Comparison of ENCODE assay signal across 22 cellular contexts in the genomic region with DNA sequence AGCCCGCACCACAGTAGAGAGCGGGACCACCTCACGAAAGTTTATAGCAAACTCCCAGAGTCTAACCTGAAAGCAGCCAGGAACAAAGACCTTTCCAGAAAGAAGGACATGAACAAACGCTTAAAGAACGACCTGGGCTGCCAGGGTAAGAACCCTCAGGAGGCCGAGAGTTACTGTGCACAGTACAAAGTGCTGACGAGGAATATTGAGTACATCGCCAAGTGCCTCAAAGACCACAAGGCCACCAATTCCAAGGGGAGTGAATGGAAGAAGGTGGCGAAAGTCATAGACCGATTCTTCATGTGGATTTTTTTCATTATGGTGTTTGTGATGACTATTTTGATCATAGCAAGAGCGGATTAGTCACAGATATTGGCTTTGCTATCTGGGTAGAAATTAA. TPM values are rescaled to one million over a fixed set of nuclear protein-coding genes. Genes with fewer than 3 reads are reported as not detected.
DNase-seq lines count a peak whose midpoint lies in the region; ATAC-seq, FAIRE-seq and TF ChIP-seq lines count a peak whose summit lies in the region.
"Had no signal": no experiment of that assay in that cellular context is flagged by ENCODE, and none has a peak within 500 bp of the region (broad histone marks: within the 10 kb centered on the region; RNA-seq: fewer than 3 reads in every experiment).

No MANE protein-coding gene starts in this region.

- no peaks in the 10 kb centered on the region for H3K27me3 ChIP-seq in GM23338 (ENCODE audit: insufficient read depth)
- H3K27me3 ChIP-seq in neuronal stem cell (ENCODE audit: control insufficient read depth in 3 of 3, insufficient read depth in 3 of 3, low read depth in 1 of 3, low read length in 3 of 3), result no peaks in the 10 kb centered on the region
- H3K27me3 ChIP-seq: BLaER1 treated with 17β-estradiol and CSF1 and Interleukin-3, amounts not matched to agents 10 nM and 100 nM had no signal

- H3K27me3 Mint-ChIP-seq in GM23338 (ENCODE audit: insufficient read depth, low read depth, poor library complexity), result peaks cover 2% of the 10 kb centered on the region
- H3K27me3 Mint-ChIP-seq: CD4-positive, alpha-beta T cell had no signal

- H3K4me1 Mint-ChIP-seq in GM23338, result no peaks in the 10 kb centered on the region
- H3K4me1 Mint-ChIP-seq: B cell had no signal

- TF ChIP-seq CTCF in 22Rv1 (IDR thresholded peaks at IDR 0.05) (no peak), GM23338 (conservative IDR thresholded peaks at IDR 0.05; ENCODE audit: low read depth in 2 of 2) (no peak)

- H4K20me1 ChIP-seq in GM23338 (replicated peaks; ENCODE audit: insufficient read depth), result no peaks in the 10 kb centered on the region
- H4K20me1 ChIP-seq: BLaER1 treated with 17β-estradiol and CSF1 and Interleukin-3, amounts not matched to agents 10 nM and 100 nM had no signal

- no peak overlapping the region for H4K91ac ChIP-seq in neuronal stem cell (ENCODE audit: low read depth, low read length, poor library complexity)

- no peak overlapping the region for H3K23ac ChIP-seq in neuronal stem cell (ENCODE audit: low read depth, low read length, poor library complexity)

- H3K27ac ChIP-seq in 22Rv1 (peak overlapping the region; percentile 49), GM23338 (ENCODE audit: low read depth) (no peak overlapping the region), neuronal stem cell (replicated peaks; ENCODE audit: low read length) (no peak overlapping the region)
- H3K27ac ChIP-seq: A549; BLaER1 treated with 17β-estradiol and CSF1 and Interleukin-3, amounts not matched to agents 10 nM and 100 nM; C4-2B had no signal

- FAIRE-seq in RCC 7860 (lab: Jason Lieb, UNC), result no peak
- FAIRE-seq: A549, D721Med, GM12878, GM12892, GM18507 had no signal

- H2AFZ ChIP-seq in GM23338 (peak overlapping the region; percentile 8; the same call in 1 of the 2 replicates), neuronal stem cell (ENCODE audit: low read length) (no peak overlapping the region)

- H3K79me2 ChIP-seq in GM23338 (replicated peaks; ENCODE audit: insufficient read depth), result no peaks in the 10 kb centered on the region

- H3F3A ChIP-seq in GM23338 (replicated peaks; ENCODE audit: low read depth), result no peaks in the 10 kb centered on the region

- no peak for DNase-seq in GM23338 (ENCODE audit: low spot score)
- no peak for DNase-seq in neuronal stem cell (ENCODE audit: low spot score)
- DNase-seq in RCC 7860 (ENCODE audit: low spot score), result no peak
- DNase-seq in DMS153 treated with DMSO at 0.1 percent for 48 hours (lab: John Stamatoyannopoulos, UW; ENCODE audit: unreplicated experiment), result no peak
- DNase-seq: AML-193; Caco-2; Calu3; CD4-positive, alpha-beta T cell; CD8-positive, alpha-beta T cell; DMS79; DND-41; EL; GDM1 had no signal

- H3K4me2 ChIP-seq in GM23338 (no peak overlapping the region), neuronal stem cell (ENCODE audit: insufficient read depth, low read length, poor library complexity, severe bottlenecking) (no peak overlapping the region)
- H3K4me2 ChIP-seq: A549; BLaER1 treated with 17β-estradiol and CSF1 and Interleukin-3, amounts not matched to agents 10 nM and 100 nM had no signal

- ATAC-seq in GM23338, result no peak
- ATAC-seq: A549; CD8-positive, alpha-beta T cell; GM12878 had no signal

- H3K9ac ChIP-seq in neuronal stem cell (ENCODE audit: low read depth, low read length, poor library complexity), result no peak overlapping the region
- H3K9ac ChIP-seq: BLaER1 treated with 17β-estradiol and CSF1 and Interleukin-3, amounts not matched to agents 10 nM and 100 nM had no signal

- H2BK15ac ChIP-seq in neuronal stem cell (ENCODE audit: low read length), result no peak overlapping the region

- no peak overlapping the region for H3K4me3 Mint-ChIP-seq in GM23338
- H3K4me3 Mint-ChIP-seq: B cell; CD4-positive, alpha-beta T cell; CD8-positive, alpha-beta T cell had no signal

- no peaks in the 10 kb centered on the region for H3K9me2 ChIP-seq in GM23338 (ENCODE audit: insufficient read depth)

- no peak overlapping the region for H2BK120ac ChIP-seq in neuronal stem cell (ENCODE audit: low read depth, low read length)

- H3K14ac ChIP-seq in neuronal stem cell (ENCODE audit: low read length), result no peak overlapping the region

- no peaks in the 10 kb centered on the region for H3K9me3 ChIP-seq in neuronal stem cell (replicated peaks in 1 of 2; ENCODE audit: control insufficient read depth in 2 of 2, insufficient read depth in 1 of 2, low read depth in 1 of 2, low read length in 2 of 2)
- H3K9me3 ChIP-seq: A549, Caco-2 had no signal

- H3K4me3 ChIP-seq in GM23338 (no peak overlapping the region), neuronal stem cell (ENCODE audit: low read length in 2 of 2) (no peak overlapping the region)
- H3K4me3 ChIP-seq: A549; BLaER1 treated with 17β-estradiol and CSF1 and Interleukin-3, amounts not matched to agents 10 nM and 100 nM; GM12878 had no signal

- no peak overlapping the region for H3K27ac Mint-ChIP-seq in GM23338
- H3K27ac Mint-ChIP-seq: B cell; CD4-positive, alpha-beta T cell; CD8-positive, alpha-beta T cell had no signal

- H3K4ac ChIP-seq in neuronal stem cell (ENCODE audit: low read length), result no peak overlapping the region

- no peaks in the 10 kb centered on the region; the same call in 1 of the 3 replicates for H3K9me3 Mint-ChIP-seq in GM23338
- H3K9me3 Mint-ChIP-seq: CD4-positive, alpha-beta T cell; CD8-positive, alpha-beta T cell had no signal

- H3K36me3 ChIP-seq in GM23338 (ENCODE audit: insufficient read depth), result no peaks in the 10 kb centered on the region
- no peaks in the 10 kb centered on the region for H3K36me3 ChIP-seq in neuronal stem cell (replicated peaks in 1 of 2; ENCODE audit: control insufficient read depth in 2 of 2, insufficient read depth in 2 of 2, low read length in 2 of 2)
- H3K36me3 ChIP-seq: BLaER1 treated with 17β-estradiol and CSF1 and Interleukin-3, amounts not matched to agents 10 nM and 100 nM had no signal

- no peaks in the 10 kb centered on the region for H3K4me1 ChIP-seq in GM23338 (ENCODE audit: insufficient read depth)
- H3K4me1 ChIP-seq in neuronal stem cell (ENCODE audit: control insufficient read depth in 2 of 2, insufficient read depth in 1 of 2, low read depth in 1 of 2, low read length in 2 of 2), result no peaks in the 10 kb centered on the region
- H3K4me1 ChIP-seq: Caco-2 had no signal

- no peak overlapping the region for H4K8ac ChIP-seq in neuronal stem cell (ENCODE audit: low read depth, low read length)

- no peak overlapping the region for H2BK5ac ChIP-seq in neuronal stem cell (ENCODE audit: low read length)

- H3K79me1 ChIP-seq in neuronal stem cell (ENCODE audit: low read depth, low read length), result no peaks in the 10 kb centered on the region

- H2BK12ac ChIP-seq in neuronal stem cell (ENCODE audit: low read length), result no peak overlapping the region

- no peak overlapping the region for H2AK5ac ChIP-seq in neuronal stem cell (ENCODE audit: low read depth, low read length)

- H3K36me3 Mint-ChIP-seq in GM23338 (ENCODE audit: low read depth), result peaks cover 5% of the 10 kb centered on the region
- H3K36me3 Mint-ChIP-seq: CD8-positive, alpha-beta T cell had no signal

- no CpG with 5 or more reads among the region's 11 CpGs for WGBS in neuronal stem cell (ENCODE audit: extremely low coverage in 2 of 2, insufficient read length in 2 of 2, insufficient replicate concordance in 1 of 2), 2 donors

- H3K18ac ChIP-seq in neuronal stem cell (ENCODE audit: low read length), result peak overlapping the region; percentile 9

TF ChIP-seq in GM23338, 12 proteins besides CTCF, POLR2A, EP300 and RAD21 (continues in another document):
- TF ChIP-seq EZH2phosphoT487 (IDR thresholded peaks at IDR 0.05; ENCODE audit: unreplicated experiment) (no peak), NANOG (IDR thresholded peaks at IDR 0.05; ENCODE audit: borderline replicate concordance) (no peak), JUNB (IDR thresholded peaks at IDR 0.05; ENCODE audit: unreplicated experiment) (no peak), ETS1 (IDR thresholded peaks at IDR 0.05) (no peak), ZNF331 (CRISPR knock-in tag; IDR thresholded peaks at IDR 0.05; ENCODE audit: low read depth) (no peak), ZNF114 (CRISPR knock-in tag; IDR thresholded peaks at IDR 0.05) (no peak)
- TF ChIP-seq, protein P1, sequence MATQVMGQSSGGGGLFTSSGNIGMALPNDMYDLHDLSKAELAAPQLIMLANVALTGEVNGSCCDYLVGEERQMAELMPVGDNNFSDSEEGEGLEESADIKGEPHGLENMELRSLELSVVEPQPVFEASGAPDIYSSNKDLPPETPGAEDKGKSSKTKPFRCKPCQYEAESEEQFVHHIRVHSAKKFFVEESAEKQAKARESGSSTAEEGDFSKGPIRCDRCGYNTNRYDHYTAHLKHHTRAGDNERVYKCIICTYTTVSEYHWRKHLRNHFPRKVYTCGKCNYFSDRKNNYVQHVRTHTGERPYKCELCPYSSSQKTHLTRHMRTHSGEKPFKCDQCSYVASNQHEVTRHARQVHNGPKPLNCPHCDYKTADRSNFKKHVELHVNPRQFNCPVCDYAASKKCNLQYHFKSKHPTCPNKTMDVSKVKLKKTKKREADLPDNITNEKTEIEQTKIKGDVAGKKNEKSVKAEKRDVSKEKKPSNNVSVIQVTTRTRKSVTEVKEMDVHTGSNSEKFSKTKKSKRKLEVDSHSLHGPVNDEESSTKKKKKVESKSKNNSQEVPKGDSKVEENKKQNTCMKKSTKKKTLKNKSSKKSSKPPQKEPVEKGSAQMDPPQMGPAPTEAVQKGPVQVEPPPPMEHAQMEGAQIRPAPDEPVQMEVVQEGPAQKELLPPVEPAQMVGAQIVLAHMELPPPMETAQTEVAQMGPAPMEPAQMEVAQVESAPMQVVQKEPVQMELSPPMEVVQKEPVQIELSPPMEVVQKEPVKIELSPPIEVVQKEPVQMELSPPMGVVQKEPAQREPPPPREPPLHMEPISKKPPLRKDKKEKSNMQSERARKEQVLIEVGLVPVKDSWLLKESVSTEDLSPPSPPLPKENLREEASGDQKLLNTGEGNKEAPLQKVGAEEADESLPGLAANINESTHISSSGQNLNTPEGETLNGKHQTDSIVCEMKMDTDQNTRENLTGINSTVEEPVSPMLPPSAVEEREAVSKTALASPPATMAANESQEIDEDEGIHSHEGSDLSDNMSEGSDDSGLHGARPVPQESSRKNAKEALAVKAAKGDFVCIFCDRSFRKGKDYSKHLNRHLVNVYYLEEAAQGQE (IDR thresholded peaks at IDR 0.05; ENCODE audit: unreplicated experiment), result no peak

RNA-seq across cellular contexts. Expression of gene CHRNA9, which starts 19.0 kb away (rescaled TPM):
- 0.78 and 5.7 TPM in 2 replicates for total RNA-seq in GM23338 (2014; rRNA removed; shearing (Covaris generic))
- polyA plus RNA-seq in GM23338 (2016; fragmentation: Nextera tagmentation; extraction: Ambion mirVana), result 0.24 and 0.58 TPM in 2 replicates
- 0.86 TPM for polyA plus RNA-seq in neuronal stem cell (2013, experiment 1 of 2)
- 0.89 TPM for polyA plus RNA-seq in neuronal stem cell (2013, experiment 2 of 2)
- total RNA-seq: B cell; Caco-2; Calu3; CD4-positive, alpha-beta T cell; GM12878 had no signal
